Comparison of ENCODE assay signal across 1 cellular context in genomic region chr7:30212720-30213119, GRCh38.
TF ChIP-seq lines count a peak whose summit lies in the region.

No MANE protein-coding gene starts in this region.

TF ChIP-seq in IMR-90, 13 proteins besides CTCF, POLR2A, EP300 and RAD21:
- TF ChIP-seq RFX5 (IDR thresholded peaks at IDR 0.05; ENCODE audit: low read depth, low read length) (no peak), CEBPB (IDR thresholded peaks at IDR 0.05; ENCODE audit: low read depth, low read length) (no peak), FOS (IDR thresholded peaks at IDR 0.05; ENCODE audit: low read depth, low read length) (no peak), SMC3 (IDR thresholded peaks at IDR 0.05; ENCODE audit: low read depth, low read length) (no peak), MAFK (IDR thresholded peaks at IDR 0.05; ENCODE audit: low read depth, low read length) (no peak), USF2 (IDR thresholded peaks at IDR 0.05; ENCODE audit: low read depth, low read length) (no peak)
